ENCODE assay signal across 23 cellular contexts in genomic region chr12:48771588-48772112, GRCh38. TPM values are rescaled to one million over a fixed set of nuclear protein-coding genes. Genes with fewer than 3 reads are reported as not detected.
"Had no signal": no experiment of that assay in that cellular context is flagged by ENCODE, and none has a peak within 500 bp of the region (broad histone marks: within the 10 kb centered on the region; RNA-seq: fewer than 3 reads in every experiment).

No MANE protein-coding gene starts in this region.

- H3K36me3 Mint-ChIP-seq: immature natural killer cell; memory B cell; natural killer cell; stimulated activated memory B cell treated with anti-CD40 and anti-IgM and Interleukin-4, amounts not matched to agents 10 μg/mL and 1 μg/mL and 100 μg/mL, for 72 hours had no signal

- H3K4me3 Mint-ChIP-seq: effector memory CD8-positive, alpha-beta T cell; immature natural killer cell; memory B cell; natural killer cell; stimulated activated memory B cell treated with anti-CD40 and anti-IgM and Interleukin-4, amounts not matched to agents 10 μg/mL and 1 μg/mL and 100 μg/mL, for 72 hours; type B pancreatic cell had no signal

- ATAC-seq: effector memory CD8-positive, alpha-beta T cell; left colon; natural killer cell; right lobe of liver; stimulated activated memory B cell treated with anti-CD40 and anti-IgM and Interleukin-4, amounts not matched to agents 10 μg/mL and 1 μg/mL and 100 μg/mL, for 72 hours; stimulated activated naive CD8-positive, alpha-beta T cell treated with anti-CD3 and anti-CD28 coated beads, Interleukin-15, Interleukin-2, amounts not matched to agents 100 U/mL and 50 U/mL, for 24 hours had no signal

- H3K4me3 ChIP-seq: lung, prostate gland, right lobe of liver, testis, tibial artery had no signal

- H3K36me3 ChIP-seq: neutrophil had no signal

- H3K27ac ChIP-seq: neutrophil, parathyroid adenoma, prostate gland, right lobe of liver, testis, tibial artery had no signal

- H3K27me3 Mint-ChIP-seq: type B pancreatic cell had no signal

- H3K9me3 Mint-ChIP-seq: effector memory CD8-positive, alpha-beta T cell; immature natural killer cell; memory B cell; natural killer cell; stimulated activated memory B cell treated with anti-CD40 and anti-IgM and Interleukin-4, amounts not matched to agents 10 μg/mL and 1 μg/mL and 100 μg/mL, for 72 hours; type B pancreatic cell had no signal

- DNase-seq: cortex of kidney; effector memory CD8-positive, alpha-beta T cell; hypothalamus; immature natural killer cell; islet precursor cell; kidney glomerular epithelial cell; left colon; natural killer cell; right lobe of liver; small intestine; stimulated activated CD4-positive, alpha-beta T cell treated with anti-CD3 and anti-CD28 coated beads, Interleukin-2, amount 100 ng/mL, for 24 hours; stimulated activated CD4-positive, alpha-beta T cell treated with anti-CD3 and anti-CD28 coated beads, Interleukin-4, amount 100 ng/mL, for 24 hours; stimulated activated naive CD8-positive, alpha-beta T cell treated with anti-CD3 and anti-CD28 coated beads, Interleukin-15, Interleukin-2, amounts not matched to agents 100 U/mL and 50 U/mL, for 24 hours; substantia nigra; testis; tibial artery had no signal

- H3K27me3 ChIP-seq: neutrophil, right lobe of liver, testis, tibial artery had no signal

- H3K4me1 ChIP-seq: parathyroid adenoma, prostate gland, right lobe of liver, testis had no signal

- H3K9me3 ChIP-seq: neutrophil, prostate gland, right lobe of liver, testis, tibial artery had no signal

- H3K27ac Mint-ChIP-seq: effector memory CD8-positive, alpha-beta T cell; memory B cell; natural killer cell; stimulated activated memory B cell treated with anti-CD40 and anti-IgM and Interleukin-4, amounts not matched to agents 10 μg/mL and 1 μg/mL and 100 μg/mL, for 72 hours; type B pancreatic cell had no signal

- H3K4me1 Mint-ChIP-seq: memory B cell; stimulated activated memory B cell treated with anti-CD40 and anti-IgM and Interleukin-4, amounts not matched to agents 10 μg/mL and 1 μg/mL and 100 μg/mL, for 72 hours had no signal

RNA-seq across cellular contexts. Expression of gene ADCY6, which starts 17.2 kb away (rescaled TPM):
- polyA plus RNA-seq: immature natural killer cell had no signal
